ENCODE assay signal across 1 cellular context in the genomic region with DNA sequence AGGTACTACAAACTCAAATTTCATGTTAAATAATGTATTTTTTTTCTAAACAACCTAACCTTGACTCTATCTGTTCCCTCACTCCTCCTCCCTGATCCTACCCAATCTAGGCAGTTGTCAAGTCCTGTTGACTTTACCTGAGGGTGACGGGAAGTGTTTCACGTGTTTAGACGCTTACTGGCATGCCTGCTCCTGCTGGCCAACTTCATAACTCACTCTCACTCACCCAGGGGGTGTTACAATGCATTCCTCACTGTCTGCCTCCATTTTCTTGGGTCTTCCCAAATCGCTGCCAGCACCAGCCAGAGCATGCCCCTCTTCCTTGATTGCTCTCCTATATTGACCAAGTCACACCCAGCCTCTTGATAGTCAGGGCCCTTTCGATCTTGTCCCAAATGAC.
TF ChIP-seq lines count a peak whose summit lies in the region.

No MANE protein-coding gene starts in this region.

TF ChIP-seq in HepG2, 621 proteins besides CTCF, POLR2A, EP300 and RAD21 (continued from another document and continues in another):
- TF ChIP-seq ZNF33A (CRISPR knock-in tag; IDR thresholded peaks at IDR 0.05; ENCODE audit: borderline replicate concordance) (no peak), FOXA3 (CRISPR knock-in tag; IDR thresholded peaks at IDR 0.05) (peak; percentile 94), MTF1 (CRISPR knock-in tag; IDR thresholded peaks at IDR 0.05) (no peak), KAT8 (CRISPR knock-in tag; IDR thresholded peaks at IDR 0.05) (peak; percentile 62), ETV5 (CRISPR knock-in tag; IDR thresholded peaks at IDR 0.05; ENCODE audit: borderline replicate concordance) (peak; percentile 77; the same call in 1 of the 2 replicates), ZFP36 (IDR thresholded peaks at IDR 0.05; ENCODE audit: borderline replicate concordance, low read depth, low read length, partially characterized antibody) (no peak), TCF7 (IDR thresholded peaks at IDR 0.05; ENCODE audit: low read depth) (no peak), NFYC (CRISPR knock-in tag; IDR thresholded peaks at IDR 0.05) (no peak), ZBTB1 (CRISPR knock-in tag; IDR thresholded peaks at IDR 0.05; ENCODE audit: borderline replicate concordance) (no peak), ISX (CRISPR knock-in tag; conservative IDR thresholded peaks at IDR 0.05) (no peak), ZNF264 (CRISPR knock-in tag; IDR thresholded peaks at IDR 0.05) (peak; percentile 47; the same call in 1 of the 2 replicates), ZFP37 (CRISPR knock-in tag; IDR thresholded peaks at IDR 0.05; ENCODE audit: borderline replicate concordance) (peak; percentile 96), HDAC6 (IDR thresholded peaks at IDR 0.05; ENCODE audit: low read depth, low read length) (no peak), ZNF136 (CRISPR knock-in tag; IDR thresholded peaks at IDR 0.05; ENCODE audit: low read depth) (no peak), ZNF644 (CRISPR knock-in tag; IDR thresholded peaks at IDR 0.05; ENCODE audit: low read depth) (peak; percentile 67; the same call in 1 of the 2 replicates), ZNF619 (CRISPR knock-in tag; IDR thresholded peaks at IDR 0.05) (no peak), JUN (CRISPR knock-in tag; IDR thresholded peaks at IDR 0.05) (no peak), ZNF225 (CRISPR knock-in tag; IDR thresholded peaks at IDR 0.05) (no peak; the same call in 1 of the 2 replicates), HES4 (CRISPR knock-in tag; IDR thresholded peaks at IDR 0.05; ENCODE audit: borderline replicate concordance) (peak; percentile 63; the same call in 1 of the 2 replicates), ZNF256 (CRISPR knock-in tag; conservative IDR thresholded peaks at IDR 0.05) (no peak), CBX2 (IDR thresholded peaks at IDR 0.05; ENCODE audit: low read depth, low read length) (no peak), CBX2 (CRISPR knock-in tag; IDR thresholded peaks at IDR 0.05; ENCODE audit: low read depth) (no peak), ARHGAP35 (CRISPR knock-in tag; IDR thresholded peaks at IDR 0.05; ENCODE audit: borderline replicate concordance) (no peak), EZH2 (conservative IDR thresholded peaks at IDR 0.05; ENCODE audit: low read depth, low read length) (no peak), KDM5A (IDR thresholded peaks at IDR 0.05; ENCODE audit: borderline replicate concordance, low read length) (no peak), KAT7 (CRISPR knock-in tag; IDR thresholded peaks at IDR 0.05; ENCODE audit: borderline replicate concordance) (no peak), HMG20A (CRISPR knock-in tag; IDR thresholded peaks at IDR 0.05; ENCODE audit: borderline replicate concordance) (peak; percentile 85), SIX4 (CRISPR knock-in tag; IDR thresholded peaks at IDR 0.05) (peak; percentile 69; the same call in 1 of the 2 replicates), SNRNP70 (IDR thresholded peaks at IDR 0.05; ENCODE audit: low read depth, low read length) (no peak), STAG1 (CRISPR knock-in tag; IDR thresholded peaks at IDR 0.05) (no peak), ZNF296 (CRISPR knock-in tag; conservative IDR thresholded peaks at IDR 0.05) (no peak), FOXO1 (CRISPR knock-in tag; IDR thresholded peaks at IDR 0.05) (peak; percentile 66; the same call in 1 of the 2 replicates), PRPF4 (IDR thresholded peaks at IDR 0.05; ENCODE audit: low read depth, low read length, poor library complexity, severe bottlenecking) (no peak), NCOA2 (CRISPR knock-in tag; IDR thresholded peaks at IDR 0.05) (peak; percentile 92)
- TF ChIP-seq, protein P1, sequence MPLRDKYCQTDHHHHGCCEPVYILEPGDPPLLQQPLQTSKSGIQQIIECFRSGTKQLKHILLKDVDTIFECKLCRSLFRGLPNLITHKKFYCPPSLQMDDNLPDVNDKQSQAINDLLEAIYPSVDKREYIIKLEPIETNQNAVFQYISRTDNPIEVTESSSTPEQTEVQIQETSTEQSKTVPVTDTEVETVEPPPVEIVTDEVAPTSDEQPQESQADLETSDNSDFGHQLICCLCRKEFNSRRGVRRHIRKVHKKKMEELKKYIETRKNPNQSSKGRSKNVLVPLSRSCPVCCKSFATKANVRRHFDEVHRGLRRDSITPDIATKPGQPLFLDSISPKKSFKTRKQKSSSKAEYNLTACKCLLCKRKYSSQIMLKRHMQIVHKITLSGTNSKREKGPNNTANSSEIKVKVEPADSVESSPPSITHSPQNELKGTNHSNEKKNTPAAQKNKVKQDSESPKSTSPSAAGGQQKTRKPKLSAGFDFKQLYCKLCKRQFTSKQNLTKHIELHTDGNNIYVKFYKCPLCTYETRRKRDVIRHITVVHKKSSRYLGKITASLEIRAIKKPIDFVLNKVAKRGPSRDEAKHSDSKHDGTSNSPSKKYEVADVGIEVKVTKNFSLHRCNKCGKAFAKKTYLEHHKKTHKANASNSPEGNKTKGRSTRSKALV (CRISPR knock-in tag; IDR thresholded peaks at IDR 0.05), result no peak
- TF ChIP-seq, protein P2, sequence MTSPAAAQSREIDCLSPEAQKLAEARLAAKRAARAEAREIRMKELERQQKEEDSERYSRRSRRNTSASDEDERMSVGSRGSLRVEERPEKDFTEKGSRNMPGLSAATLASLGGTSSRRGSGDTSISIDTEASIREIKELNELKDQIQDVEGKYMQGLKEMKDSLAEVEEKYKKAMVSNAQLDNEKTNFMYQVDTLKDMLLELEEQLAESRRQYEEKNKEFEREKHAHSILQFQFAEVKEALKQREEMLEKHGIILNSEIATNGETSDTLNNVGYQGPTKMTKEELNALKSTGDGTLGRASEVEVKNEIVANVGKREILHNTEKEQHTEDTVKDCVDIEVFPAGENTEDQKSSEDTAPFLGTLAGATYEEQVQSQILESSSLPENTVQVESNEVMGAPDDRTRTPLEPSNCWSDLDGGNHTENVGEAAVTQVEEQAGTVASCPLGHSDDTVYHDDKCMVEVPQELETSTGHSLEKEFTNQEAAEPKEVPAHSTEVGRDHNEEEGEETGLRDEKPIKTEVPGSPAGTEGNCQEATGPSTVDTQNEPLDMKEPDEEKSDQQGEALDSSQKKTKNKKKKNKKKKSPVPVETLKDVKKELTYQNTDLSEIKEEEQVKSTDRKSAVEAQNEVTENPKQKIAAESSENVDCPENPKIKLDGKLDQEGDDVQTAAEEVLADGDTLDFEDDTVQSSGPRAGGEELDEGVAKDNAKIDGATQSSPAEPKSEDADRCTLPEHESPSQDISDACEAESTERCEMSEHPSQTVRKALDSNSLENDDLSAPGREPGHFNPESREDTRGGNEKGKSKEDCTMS (CRISPR knock-in tag; conservative IDR thresholded peaks at IDR 0.05), result no peak
- TF ChIP-seq, protein P3, sequence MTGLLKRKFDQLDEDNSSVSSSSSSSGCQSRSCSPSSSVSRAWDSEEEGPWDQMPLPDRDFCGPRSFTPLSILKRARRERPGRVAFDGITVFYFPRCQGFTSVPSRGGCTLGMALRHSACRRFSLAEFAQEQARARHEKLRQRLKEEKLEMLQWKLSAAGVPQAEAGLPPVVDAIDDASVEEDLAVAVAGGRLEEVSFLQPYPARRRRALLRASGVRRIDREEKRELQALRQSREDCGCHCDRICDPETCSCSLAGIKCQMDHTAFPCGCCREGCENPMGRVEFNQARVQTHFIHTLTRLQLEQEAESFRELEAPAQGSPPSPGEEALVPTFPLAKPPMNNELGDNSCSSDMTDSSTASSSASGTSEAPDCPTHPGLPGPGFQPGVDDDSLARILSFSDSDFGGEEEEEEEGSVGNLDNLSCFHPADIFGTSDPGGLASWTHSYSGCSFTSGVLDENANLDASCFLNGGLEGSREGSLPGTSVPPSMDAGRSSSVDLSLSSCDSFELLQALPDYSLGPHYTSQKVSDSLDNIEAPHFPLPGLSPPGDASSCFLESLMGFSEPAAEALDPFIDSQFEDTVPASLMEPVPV (CRISPR knock-in tag; IDR thresholded peaks at IDR 0.05), result no peak
- TF ChIP-seq, protein P4, sequence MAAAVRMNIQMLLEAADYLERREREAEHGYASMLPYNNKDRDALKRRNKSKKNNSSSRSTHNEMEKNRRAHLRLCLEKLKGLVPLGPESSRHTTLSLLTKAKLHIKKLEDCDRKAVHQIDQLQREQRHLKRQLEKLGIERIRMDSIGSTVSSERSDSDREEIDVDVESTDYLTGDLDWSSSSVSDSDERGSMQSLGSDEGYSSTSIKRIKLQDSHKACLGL (CRISPR knock-in tag; IDR thresholded peaks at IDR 0.05), result no peak
- TF ChIP-seq, protein P5, sequence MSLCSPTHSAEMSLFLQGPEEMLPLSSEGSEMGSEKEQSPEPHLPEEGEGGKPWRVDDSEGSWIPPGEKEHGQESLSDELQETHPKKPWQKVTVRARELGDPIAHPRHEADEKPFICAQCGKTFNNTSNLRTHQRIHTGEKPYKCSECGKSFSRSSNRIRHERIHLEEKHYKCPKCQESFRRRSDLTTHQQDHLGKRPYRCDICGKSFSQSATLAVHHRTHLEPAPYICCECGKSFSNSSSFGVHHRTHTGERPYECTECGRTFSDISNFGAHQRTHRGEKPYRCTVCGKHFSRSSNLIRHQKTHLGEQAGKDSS (CRISPR knock-in tag; IDR thresholded peaks at IDR 0.05; ENCODE audit: borderline replicate concordance, low read depth), result peak; percentile 58; the same call in 1 of the 2 replicates
- TF ChIP-seq, protein P6, sequence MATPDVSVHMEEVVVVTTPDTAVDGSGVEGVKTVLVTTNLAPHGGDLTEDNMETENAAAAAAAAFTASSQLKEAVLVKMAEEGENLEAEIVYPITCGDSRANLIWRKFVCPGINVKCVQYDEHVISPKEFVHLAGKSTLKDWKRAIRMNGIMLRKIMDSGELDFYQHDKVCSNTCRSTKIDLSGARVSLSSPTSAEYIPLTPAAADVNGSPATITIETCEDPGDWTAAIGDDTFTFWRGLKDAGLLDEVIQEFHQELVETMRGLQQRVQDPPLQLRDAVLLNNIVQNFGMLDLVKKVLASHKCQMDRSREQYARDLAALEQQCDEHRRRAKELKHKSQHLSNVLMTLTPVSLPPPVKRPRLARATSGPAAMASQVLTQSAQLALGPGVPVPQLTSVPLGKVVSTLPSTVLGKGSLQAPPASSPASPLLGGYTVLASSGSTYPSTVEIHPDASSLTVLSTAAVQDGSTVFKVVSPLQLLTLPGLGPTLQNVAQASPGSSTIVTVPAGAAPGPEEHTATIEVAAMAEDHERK (CRISPR knock-in tag; IDR thresholded peaks at IDR 0.05; ENCODE audit: low read depth), result no peak
- TF ChIP-seq, protein P7, sequence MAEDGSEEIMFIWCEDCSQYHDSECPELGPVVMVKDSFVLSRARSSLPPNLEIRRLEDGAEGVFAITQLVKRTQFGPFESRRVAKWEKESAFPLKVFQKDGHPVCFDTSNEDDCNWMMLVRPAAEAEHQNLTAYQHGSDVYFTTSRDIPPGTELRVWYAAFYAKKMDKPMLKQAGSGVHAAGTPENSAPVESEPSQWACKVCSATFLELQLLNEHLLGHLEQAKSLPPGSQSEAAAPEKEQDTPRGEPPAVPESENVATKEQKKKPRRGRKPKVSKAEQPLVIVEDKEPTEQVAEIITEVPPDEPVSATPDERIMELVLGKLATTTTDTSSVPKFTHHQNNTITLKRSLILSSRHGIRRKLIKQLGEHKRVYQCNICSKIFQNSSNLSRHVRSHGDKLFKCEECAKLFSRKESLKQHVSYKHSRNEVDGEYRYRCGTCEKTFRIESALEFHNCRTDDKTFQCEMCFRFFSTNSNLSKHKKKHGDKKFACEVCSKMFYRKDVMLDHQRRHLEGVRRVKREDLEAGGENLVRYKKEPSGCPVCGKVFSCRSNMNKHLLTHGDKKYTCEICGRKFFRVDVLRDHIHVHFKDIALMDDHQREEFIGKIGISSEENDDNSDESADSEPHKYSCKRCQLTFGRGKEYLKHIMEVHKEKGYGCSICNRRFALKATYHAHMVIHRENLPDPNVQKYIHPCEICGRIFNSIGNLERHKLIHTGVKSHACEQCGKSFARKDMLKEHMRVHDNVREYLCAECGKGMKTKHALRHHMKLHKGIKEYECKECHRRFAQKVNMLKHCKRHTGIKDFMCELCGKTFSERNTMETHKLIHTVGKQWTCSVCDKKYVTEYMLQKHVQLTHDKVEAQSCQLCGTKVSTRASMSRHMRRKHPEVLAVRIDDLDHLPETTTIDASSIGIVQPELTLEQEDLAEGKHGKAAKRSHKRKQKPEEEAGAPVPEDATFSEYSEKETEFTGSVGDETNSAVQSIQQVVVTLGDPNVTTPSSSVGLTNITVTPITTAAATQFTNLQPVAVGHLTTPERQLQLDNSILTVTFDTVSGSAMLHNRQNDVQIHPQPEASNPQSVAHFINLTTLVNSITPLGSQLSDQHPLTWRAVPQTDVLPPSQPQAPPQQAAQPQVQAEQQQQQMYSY (CRISPR knock-in tag; IDR thresholded peaks at IDR 0.05), result no peak
